ENCODE assay signal across 17 cellular contexts in the genomic region with DNA sequence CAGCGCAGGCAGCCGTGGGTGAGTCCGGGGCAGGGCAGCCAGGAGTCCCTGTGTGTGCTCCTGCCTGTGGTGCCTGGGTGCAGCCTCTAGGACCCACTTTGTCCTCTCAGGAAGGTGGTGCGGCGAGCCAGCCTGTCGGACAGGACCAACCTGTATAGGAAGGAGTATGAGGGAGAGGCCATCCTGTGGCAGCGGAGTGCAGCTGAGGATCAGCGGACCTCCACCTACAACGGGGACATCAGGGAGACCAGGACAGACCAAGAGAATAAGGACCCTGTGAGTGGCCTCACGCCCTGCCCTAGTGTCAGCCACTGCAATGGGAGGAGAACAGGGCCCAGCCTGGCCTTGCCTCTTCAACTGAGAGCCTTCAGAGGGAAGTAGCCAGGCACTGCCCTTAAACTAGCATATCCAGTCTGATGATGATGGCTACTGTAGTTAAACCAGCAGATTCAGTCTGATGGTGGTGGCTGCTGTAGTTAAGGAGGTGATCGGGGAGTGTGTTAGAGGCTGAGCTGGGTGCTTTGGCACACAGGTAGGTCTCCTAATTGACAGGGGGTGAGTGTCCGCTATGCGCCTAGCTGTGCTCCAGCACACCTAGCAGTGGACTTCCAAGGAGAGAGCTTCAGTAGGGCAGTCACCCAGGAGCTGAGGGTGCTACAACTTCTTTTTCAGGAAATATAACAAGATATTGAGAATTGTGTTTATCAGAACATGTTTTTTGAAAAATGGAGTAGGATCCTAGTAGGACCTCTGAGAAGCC.
"Had no signal": no experiment of that assay in that cellular context is flagged by ENCODE, and none has a peak within 500 bp of the region (broad histone marks: within the 10 kb centered on the region; RNA-seq: fewer than 3 reads in every experiment).

No MANE protein-coding gene starts in this region.

- H3K4me3 ChIP-seq: cardiac muscle cell, dorsolateral prefrontal cortex, esophagus muscularis mucosa, right atrium auricular region had no signal

- H3K36me3 ChIP-seq: cardiac muscle cell, right atrium auricular region had no signal

- H3K27me3 Mint-ChIP-seq: natural killer cell treated with Interleukin-12 subunit alpha and Interleukin-12 subunit beta and Interleukin-15 and Interleukin-18, amount 100 ng/mL, for 72 hours had no signal

- ATAC-seq: activated CD8-positive, alpha-beta T cell treated with anti-CD3 and anti-CD28 coated beads, Interleukin-2, amount 10 ng/mL, durations not matched to agents 7 days and 5 days; left ventricle myocardium superior; SK-N-SH treated with all-trans-retinoic acid at 6 μM for 48 hours had no signal

- DNase-seq: activated CD4-positive, alpha-beta T cell treated with anti-CD3 and anti-CD28 coated beads for 4 hours; activated CD8-positive, alpha-beta T cell treated with anti-CD3 and anti-CD28 coated beads, Interleukin-2, amount 10 ng/mL, durations not matched to agents 7 days and 5 days; activated effector memory CD4-positive, alpha-beta T cell treated with Interleukin-2 at 50 U/mL for 16 hours; activated naive CD4-positive, alpha-beta T cell treated with anti-CD3 and anti-CD28 coated beads, Interleukin-2, amount 50 U/mL, for 16 hours; dorsolateral prefrontal cortex; left ventricle myocardium superior; mesenchymal stem cell; nucleus accumbens; posterior cingulate gyrus; T-helper 2 cell had no signal

- H3K4me3 Mint-ChIP-seq: activated CD8-positive, alpha-beta T cell treated with anti-CD3 and anti-CD28 coated beads, Interleukin-2, amount 10 ng/mL, durations not matched to agents 7 days and 5 days; natural killer cell treated with Interleukin-12 subunit alpha and Interleukin-12 subunit beta and Interleukin-15 and Interleukin-18, amount 100 ng/mL, for 72 hours had no signal

- H3K4me1 ChIP-seq: esophagus muscularis mucosa, right atrium auricular region had no signal

- H3K27me3 ChIP-seq: cardiac muscle cell, dorsolateral prefrontal cortex, right atrium auricular region had no signal

- H3K27ac ChIP-seq: cardiac muscle cell, esophagus muscularis mucosa, right atrium auricular region had no signal

- H3K9me3 Mint-ChIP-seq: natural killer cell treated with Interleukin-12 subunit alpha and Interleukin-12 subunit beta and Interleukin-15 and Interleukin-18, amount 100 ng/mL, for 72 hours had no signal

- FAIRE-seq: endometrium, urothelium cell line had no signal
